ENCODE assay signal across 1 cellular context in the genomic region with DNA sequence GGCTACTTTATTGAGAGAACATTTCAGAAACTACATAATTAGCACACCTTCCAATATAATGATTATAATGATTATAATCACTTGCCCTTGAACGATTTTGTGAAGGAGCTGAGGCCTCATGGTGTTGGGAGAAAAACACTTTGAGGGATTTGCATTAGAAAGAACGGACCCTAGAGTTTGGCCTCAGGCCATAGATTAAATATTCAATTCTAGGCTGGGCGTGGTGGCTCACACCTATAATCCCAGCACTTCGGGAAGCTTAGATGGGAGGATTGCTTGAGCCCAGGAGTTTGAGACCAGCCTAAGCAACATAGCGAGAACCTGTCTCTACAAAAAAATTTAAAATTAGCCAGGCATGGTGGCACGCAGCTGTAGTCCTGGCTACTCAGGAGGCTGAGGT.
TF ChIP-seq lines count a peak whose summit lies in the region.

No MANE protein-coding gene starts in this region.

TF ChIP-seq in GM23338, 12 proteins besides CTCF, POLR2A, EP300 and RAD21 (continued from another document):
- TF ChIP-seq, protein P1, sequence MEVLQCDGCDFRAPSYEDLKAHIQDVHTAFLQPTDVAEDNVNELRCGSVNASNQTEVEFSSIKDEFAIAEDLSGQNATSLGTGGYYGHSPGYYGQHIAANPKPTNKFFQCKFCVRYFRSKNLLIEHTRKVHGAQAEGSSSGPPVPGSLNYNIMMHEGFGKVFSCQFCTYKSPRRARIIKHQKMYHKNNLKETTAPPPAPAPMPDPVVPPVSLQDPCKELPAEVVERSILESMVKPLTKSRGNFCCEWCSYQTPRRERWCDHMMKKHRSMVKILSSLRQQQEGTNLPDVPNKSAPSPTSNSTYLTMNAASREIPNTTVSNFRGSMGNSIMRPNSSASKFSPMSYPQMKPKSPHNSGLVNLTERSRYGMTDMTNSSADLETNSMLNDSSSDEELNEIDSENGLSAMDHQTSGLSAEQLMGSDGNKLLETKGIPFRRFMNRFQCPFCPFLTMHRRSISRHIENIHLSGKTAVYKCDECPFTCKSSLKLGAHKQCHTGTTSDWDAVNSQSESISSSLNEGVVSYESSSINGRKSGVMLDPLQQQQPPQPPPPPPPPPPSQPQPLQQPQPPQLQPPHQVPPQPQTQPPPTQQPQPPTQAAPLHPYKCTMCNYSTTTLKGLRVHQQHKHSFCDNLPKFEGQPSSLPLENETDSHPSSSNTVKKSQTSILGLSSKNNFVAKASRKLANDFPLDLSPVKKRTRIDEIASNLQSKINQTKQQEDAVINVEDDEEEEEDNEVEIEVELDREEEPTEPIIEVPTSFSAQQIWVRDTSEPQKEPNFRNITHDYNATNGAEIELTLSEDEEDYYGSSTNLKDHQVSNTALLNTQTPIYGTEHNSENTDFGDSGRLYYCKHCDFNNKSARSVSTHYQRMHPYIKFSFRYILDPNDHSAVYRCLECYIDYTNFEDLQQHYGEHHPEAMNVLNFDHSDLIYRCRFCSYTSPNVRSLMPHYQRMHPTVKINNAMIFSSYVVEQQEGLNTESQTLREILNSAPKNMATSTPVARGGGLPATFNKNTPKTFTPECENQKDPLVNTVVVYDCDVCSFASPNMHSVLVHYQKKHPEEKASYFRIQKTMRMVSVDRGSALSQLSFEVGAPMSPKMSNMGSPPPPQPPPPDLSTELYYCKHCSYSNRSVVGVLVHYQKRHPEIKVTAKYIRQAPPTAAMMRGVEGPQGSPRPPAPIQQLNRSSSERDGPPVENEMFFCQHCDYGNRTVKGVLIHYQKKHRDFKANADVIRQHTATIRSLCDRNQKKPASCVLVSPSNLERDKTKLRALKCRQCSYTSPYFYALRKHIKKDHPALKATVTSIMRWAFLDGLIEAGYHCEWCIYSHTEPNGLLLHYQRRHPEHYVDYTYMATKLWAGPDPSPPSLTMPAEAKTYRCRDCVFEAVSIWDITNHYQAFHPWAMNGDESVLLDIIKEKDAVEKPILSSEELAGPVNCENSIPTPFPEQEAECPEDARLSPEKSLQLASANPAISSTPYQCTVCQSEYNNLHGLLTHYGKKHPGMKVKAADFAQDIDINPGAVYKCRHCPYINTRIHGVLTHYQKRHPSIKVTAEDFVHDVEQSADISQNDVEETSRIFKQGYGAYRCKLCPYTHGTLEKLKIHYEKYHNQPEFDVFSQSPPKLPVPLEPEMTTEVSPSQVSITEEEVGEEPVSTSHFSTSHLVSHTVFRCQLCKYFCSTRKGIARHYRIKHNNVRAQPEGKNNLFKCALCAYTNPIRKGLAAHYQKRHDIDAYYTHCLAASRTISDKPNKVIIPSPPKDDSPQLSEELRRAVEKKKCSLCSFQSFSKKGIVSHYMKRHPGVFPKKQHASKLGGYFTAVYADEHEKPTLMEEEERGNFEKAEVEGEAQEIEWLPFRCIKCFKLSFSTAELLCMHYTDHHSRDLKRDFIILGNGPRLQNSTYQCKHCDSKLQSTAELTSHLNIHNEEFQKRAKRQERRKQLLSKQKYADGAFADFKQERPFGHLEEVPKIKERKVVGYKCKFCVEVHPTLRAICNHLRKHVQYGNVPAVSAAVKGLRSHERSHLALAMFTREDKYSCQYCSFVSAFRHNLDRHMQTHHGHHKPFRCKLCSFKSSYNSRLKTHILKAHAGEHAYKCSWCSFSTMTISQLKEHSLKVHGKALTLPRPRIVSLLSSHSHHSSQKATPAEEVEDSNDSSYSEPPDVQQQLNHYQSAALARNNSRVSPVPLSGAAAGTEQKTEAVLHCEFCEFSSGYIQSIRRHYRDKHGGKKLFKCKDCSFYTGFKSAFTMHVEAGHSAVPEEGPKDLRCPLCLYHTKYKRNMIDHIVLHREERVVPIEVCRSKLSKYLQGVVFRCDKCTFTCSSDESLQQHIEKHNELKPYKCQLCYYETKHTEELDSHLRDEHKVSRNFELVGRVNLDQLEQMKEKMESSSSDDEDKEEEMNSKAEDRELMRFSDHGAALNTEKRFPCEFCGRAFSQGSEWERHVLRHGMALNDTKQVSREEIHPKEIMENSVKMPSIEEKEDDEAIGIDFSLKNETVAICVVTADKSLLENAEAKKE (CRISPR knock-in tag; IDR thresholded peaks at IDR 0.05): no peak
- TF ChIP-seq, protein P2, sequence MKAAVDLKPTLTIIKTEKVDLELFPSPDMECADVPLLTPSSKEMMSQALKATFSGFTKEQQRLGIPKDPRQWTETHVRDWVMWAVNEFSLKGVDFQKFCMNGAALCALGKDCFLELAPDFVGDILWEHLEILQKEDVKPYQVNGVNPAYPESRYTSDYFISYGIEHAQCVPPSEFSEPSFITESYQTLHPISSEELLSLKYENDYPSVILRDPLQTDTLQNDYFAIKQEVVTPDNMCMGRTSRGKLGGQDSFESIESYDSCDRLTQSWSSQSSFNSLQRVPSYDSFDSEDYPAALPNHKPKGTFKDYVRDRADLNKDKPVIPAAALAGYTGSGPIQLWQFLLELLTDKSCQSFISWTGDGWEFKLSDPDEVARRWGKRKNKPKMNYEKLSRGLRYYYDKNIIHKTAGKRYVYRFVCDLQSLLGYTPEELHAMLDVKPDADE (IDR thresholded peaks at IDR 0.05): no peak
- TF ChIP-seq JUNB (IDR thresholded peaks at IDR 0.05; ENCODE audit: unreplicated experiment) (no peak), STAT1 (IDR thresholded peaks at IDR 0.05; ENCODE audit: unreplicated experiment) (no peak)
